16 cellular contexts compared by ENCODE assay signal in the genomic region with DNA sequence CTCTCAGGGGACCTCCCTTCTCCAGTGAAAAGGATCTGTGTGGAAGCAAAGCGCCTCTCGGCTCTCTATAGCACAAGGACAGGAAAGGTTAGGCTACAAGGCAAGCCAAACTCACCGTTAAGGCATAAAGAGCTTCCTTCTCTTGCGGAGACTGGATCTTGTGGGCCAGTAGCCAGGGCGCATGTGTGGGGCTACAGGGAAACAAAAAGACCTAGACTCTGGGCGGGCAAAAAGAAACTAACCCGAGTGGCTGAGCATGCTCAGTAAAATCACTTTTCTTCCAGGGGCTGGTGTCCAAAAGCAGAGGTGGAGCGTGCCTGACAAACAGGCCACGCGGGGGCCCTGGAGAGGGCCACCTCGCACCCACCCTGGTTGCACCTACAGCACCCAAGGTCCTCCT.
"Had no signal": no experiment of that assay in that cellular context is flagged by ENCODE, and none has a peak within 500 bp of the region (broad histone marks: within the 10 kb centered on the region; RNA-seq: fewer than 3 reads in every experiment).

No MANE protein-coding gene starts in this region.

- H3K27me3 ChIP-seq: colonic mucosa had no signal

- DNase-seq: activated CD4-positive, alpha-beta memory T cell treated with anti-CD3 and anti-CD28 coated beads, Interleukin-2, amount 10 ng/mL, durations not matched to agents 7 days and 5 days; activated CD4-positive, alpha-beta T cell treated with anti-CD3 and anti-CD28 coated beads for 36 hours; activated naive CD4-positive, alpha-beta T cell; colonic mucosa; effector CD8-positive, alpha-beta T cell; hippocampal formation; kidney glomerular epithelial cell; nucleus accumbens; stimulated activated CD4-positive, alpha-beta T cell treated with anti-CD3 and anti-CD28 coated beads, Interleukin-2, amount 100 ng/mL, for 24 hours; stimulated activated naive CD4-positive, alpha-beta T cell; SW 1271; T-helper 9 cell had no signal

- H3K4me1 ChIP-seq: colonic mucosa had no signal

- ATAC-seq: activated CD4-positive, alpha-beta T cell treated with anti-CD3 and anti-CD28 coated beads for 36 hours; natural killer cell treated with Interleukin-12 subunit alpha and Interleukin-12 subunit beta and Interleukin-15 and Interleukin-18, amount 100 ng/mL, for 72 hours; sciatic nerve had no signal

- H3K4me3 Mint-ChIP-seq: activated CD4-positive, alpha-beta memory T cell treated with anti-CD3 and anti-CD28 coated beads, Interleukin-2, amount 10 ng/mL, durations not matched to agents 7 days and 5 days; activated CD4-positive, alpha-beta T cell treated with anti-CD3 and anti-CD28 coated beads for 36 hours; memory B cell; natural killer cell treated with Interleukin-12 subunit alpha and Interleukin-12 subunit beta and Interleukin-15 and Interleukin-18, amount 100 ng/mL, for 72 hours had no signal

- H3K4me3 ChIP-seq: colonic mucosa had no signal

- H3K9me3 ChIP-seq: colonic mucosa had no signal

- H3K27ac Mint-ChIP-seq: activated CD4-positive, alpha-beta T cell treated with anti-CD3 and anti-CD28 coated beads for 36 hours; memory B cell; progenitor cell of endocrine pancreas had no signal

- H3K27me3 Mint-ChIP-seq: activated CD4-positive, alpha-beta memory T cell treated with anti-CD3 and anti-CD28 coated beads, Interleukin-2, amount 10 ng/mL, durations not matched to agents 7 days and 5 days; activated CD4-positive, alpha-beta T cell treated with anti-CD3 and anti-CD28 coated beads for 36 hours; memory B cell; natural killer cell treated with Interleukin-12 subunit alpha and Interleukin-12 subunit beta and Interleukin-15 and Interleukin-18, amount 100 ng/mL, for 72 hours; progenitor cell of endocrine pancreas had no signal

- H3K27ac ChIP-seq: colonic mucosa had no signal

- H3K9me3 Mint-ChIP-seq: activated CD4-positive, alpha-beta memory T cell treated with anti-CD3 and anti-CD28 coated beads, Interleukin-2, amount 10 ng/mL, durations not matched to agents 7 days and 5 days; memory B cell; natural killer cell treated with Interleukin-12 subunit alpha and Interleukin-12 subunit beta and Interleukin-15 and Interleukin-18, amount 100 ng/mL, for 72 hours had no signal
